In the genomic region with DNA sequence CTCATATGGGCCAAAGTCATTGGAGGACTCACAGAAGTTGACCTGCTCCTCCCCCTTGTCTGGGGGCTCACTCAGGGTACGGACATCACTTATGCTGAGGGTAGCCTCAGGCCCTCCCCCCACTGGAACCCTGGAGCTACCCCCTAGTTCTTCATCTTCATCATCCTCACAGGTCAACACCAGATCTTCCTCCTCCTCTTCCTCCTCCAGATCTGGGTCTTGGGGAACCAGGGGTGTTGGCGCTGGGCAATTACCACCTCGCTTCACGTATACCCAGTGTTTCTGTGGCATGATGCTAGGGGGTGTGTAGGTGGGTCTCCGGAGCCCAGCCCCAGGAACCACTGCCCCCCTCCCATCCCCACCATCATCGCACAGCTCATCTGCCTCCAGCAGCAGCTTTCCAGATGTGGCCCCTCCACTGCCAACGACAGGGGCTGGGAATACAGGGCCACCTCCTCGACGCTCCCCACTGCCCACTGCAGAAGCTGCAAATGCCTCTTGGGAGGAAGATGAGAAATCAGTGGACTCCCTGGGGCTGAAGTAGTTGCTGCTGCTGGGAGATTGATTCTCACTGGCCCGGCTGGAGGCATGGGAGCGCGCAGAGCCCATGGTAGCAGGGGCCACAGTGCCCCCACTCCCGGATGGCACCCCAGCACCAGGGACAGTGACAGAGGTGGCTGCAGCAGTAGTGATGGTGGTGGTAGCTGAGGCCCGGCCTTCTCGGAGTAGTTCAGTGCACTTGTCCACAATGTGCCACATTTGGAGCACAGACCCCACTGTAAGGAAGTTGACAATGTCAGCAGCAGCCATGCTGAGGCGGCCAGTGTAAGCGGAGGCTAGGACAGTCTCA, we compare ENCODE assay signal across 1 cellular context.
A peak's percentile ranks its signal among the peaks of the same experiment; 100 is the strongest.
TF ChIP-seq lines count a peak whose summit lies in the region.

No MANE protein-coding gene starts in this region.

TF ChIP-seq in HEK293, 187 proteins besides CTCF, POLR2A, EP300 and RAD21:
- TF ChIP-seq, protein P1, sequence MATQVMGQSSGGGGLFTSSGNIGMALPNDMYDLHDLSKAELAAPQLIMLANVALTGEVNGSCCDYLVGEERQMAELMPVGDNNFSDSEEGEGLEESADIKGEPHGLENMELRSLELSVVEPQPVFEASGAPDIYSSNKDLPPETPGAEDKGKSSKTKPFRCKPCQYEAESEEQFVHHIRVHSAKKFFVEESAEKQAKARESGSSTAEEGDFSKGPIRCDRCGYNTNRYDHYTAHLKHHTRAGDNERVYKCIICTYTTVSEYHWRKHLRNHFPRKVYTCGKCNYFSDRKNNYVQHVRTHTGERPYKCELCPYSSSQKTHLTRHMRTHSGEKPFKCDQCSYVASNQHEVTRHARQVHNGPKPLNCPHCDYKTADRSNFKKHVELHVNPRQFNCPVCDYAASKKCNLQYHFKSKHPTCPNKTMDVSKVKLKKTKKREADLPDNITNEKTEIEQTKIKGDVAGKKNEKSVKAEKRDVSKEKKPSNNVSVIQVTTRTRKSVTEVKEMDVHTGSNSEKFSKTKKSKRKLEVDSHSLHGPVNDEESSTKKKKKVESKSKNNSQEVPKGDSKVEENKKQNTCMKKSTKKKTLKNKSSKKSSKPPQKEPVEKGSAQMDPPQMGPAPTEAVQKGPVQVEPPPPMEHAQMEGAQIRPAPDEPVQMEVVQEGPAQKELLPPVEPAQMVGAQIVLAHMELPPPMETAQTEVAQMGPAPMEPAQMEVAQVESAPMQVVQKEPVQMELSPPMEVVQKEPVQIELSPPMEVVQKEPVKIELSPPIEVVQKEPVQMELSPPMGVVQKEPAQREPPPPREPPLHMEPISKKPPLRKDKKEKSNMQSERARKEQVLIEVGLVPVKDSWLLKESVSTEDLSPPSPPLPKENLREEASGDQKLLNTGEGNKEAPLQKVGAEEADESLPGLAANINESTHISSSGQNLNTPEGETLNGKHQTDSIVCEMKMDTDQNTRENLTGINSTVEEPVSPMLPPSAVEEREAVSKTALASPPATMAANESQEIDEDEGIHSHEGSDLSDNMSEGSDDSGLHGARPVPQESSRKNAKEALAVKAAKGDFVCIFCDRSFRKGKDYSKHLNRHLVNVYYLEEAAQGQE (tag by site-specific recombination; IDR thresholded peaks at IDR 0.05) = peak; percentile 88
- TF ChIP-seq, protein P2, sequence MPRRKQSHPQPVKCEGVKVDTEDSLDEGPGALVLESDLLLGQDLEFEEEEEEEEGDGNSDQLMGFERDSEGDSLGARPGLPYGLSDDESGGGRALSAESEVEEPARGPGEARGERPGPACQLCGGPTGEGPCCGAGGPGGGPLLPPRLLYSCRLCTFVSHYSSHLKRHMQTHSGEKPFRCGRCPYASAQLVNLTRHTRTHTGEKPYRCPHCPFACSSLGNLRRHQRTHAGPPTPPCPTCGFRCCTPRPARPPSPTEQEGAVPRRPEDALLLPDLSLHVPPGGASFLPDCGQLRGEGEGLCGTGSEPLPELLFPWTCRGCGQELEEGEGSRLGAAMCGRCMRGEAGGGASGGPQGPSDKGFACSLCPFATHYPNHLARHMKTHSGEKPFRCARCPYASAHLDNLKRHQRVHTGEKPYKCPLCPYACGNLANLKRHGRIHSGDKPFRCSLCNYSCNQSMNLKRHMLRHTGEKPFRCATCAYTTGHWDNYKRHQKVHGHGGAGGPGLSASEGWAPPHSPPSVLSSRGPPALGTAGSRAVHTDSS (tag by site-specific recombination; IDR thresholded peaks at IDR 0.05) = peak; percentile 93
- TF ChIP-seq ZNF843 (tag by site-specific recombination; IDR thresholded peaks at IDR 0.05) (no peak), GLIS2 (tag by site-specific recombination; IDR thresholded peaks at IDR 0.05) (0 out of 2 replicates have a peak, but pooled peaks have one; percentile 29)
